8 cellular contexts compared by ENCODE assay signal in genomic region chr19:6273701-6274601, GRCh38. TPM values are rescaled to one million over a fixed set of nuclear protein-coding genes. Genes with fewer than 3 reads are reported as not detected.
DNase-seq lines count a peak whose midpoint lies in the region; ATAC-seq, FAIRE-seq and TF ChIP-seq lines count a peak whose summit lies in the region.

No MANE protein-coding gene starts in this region.

- DNase-seq in AG20443 (ENCODE audit: low spot score) (peak; percentile 92), NB4 (ENCODE audit: low read depth) (peak; percentile 84), bronchial epithelial cell (ENCODE audit: low read depth) (peak; percentile 77), stomach (peak; percentile 83)
- DNase-seq in activated CD4-positive, alpha-beta T cell treated with anti-CD3 and anti-CD28 coated beads, Interleukin-2, amount 50 U/mL, for 1 hour: no peak

- WGBS in stomach, 5 donors: 9 to 22% (median 11%) methylated on average over 21 to 30 of the region's 30 CpGs

- TF ChIP-seq EP300 in stomach (IDR thresholded peaks at IDR 0.05): peak; percentile 85

- no peaks in the 10 kb centered on the region for H3K27me3 ChIP-seq in bronchial epithelial cell (ENCODE audit: control insufficient read depth, insufficient read depth, low read length)
- H3K27me3 ChIP-seq in layer of hippocampus (ENCODE audit: control insufficient read depth, insufficient read depth, low read length): no peaks in the 10 kb centered on the region
- H3K27me3 ChIP-seq in stomach: no peaks in the 10 kb centered on the region

- H3K36me3 ChIP-seq in bronchial epithelial cell (ENCODE audit: control insufficient read depth, insufficient read depth, low read length): peaks cover 6% of the 10 kb centered on the region
- peaks cover 16 to 18% (median 17%) of the 10 kb centered on the region in 4 donors for H3K36me3 ChIP-seq in stomach

- H3K4me3 ChIP-seq in NB4 (ENCODE audit: low read depth, low read length) (peak overlapping the region; percentile 32), bronchial epithelial cell (ENCODE audit: low read depth, low read length) (peak overlapping the region; percentile 7), stomach (peak overlapping the region; percentile 11 to 30 (median 20))

- no peak for TF ChIP-seq CTCF in NB4 (IDR thresholded peaks at IDR 0.05; ENCODE audit: low read depth, low read length)
- no peak for TF ChIP-seq CTCF in bronchial epithelial cell (IDR thresholded peaks at IDR 0.05; ENCODE audit: insufficient read depth, low read length, severe bottlenecking)
- no peak for TF ChIP-seq CTCF in stomach (IDR thresholded peaks at IDR 0.05)

- peaks cover 87 to 100% (median 96%) of the 10 kb centered on the region in 4 donors for H3K4me1 ChIP-seq in stomach

- TF ChIP-seq POLR2A in NB4 (IDR thresholded peaks at IDR 0.05; ENCODE audit: extremely low read depth, insufficient read length) (no peak), stomach (IDR thresholded peaks at IDR 0.05) (no peak)

- intact Hi-C loops in stomach (cut with DNase I; ENCODE audit: low total_unique reads): no loop called here

- H3K27ac ChIP-seq in layer of hippocampus (ENCODE audit: low read depth, low read length) (peak overlapping the region; percentile 65), stomach (peak overlapping the region; percentile 75 to 94 (median 91))

- no peaks in the 10 kb centered on the region for H3K9me3 ChIP-seq in stomach

- ATAC-seq in HG03520 (IDR thresholded peaks at IDR 0.05; ENCODE audit: unreplicated experiment) (no peak), GM18517 (IDR thresholded peaks at IDR 0.05; ENCODE audit: unreplicated experiment) (no peak)

- no peak for FAIRE-seq in bronchial epithelial cell (lab: Jason Lieb, UNC)

RNA-seq across cellular contexts. Expression of gene MLLT1, which starts 5.8 kb away (rescaled TPM):
- total RNA-seq in bronchial epithelial cell (2.6 and 2.9 TPM in 2 replicates), stomach (10 to 100 TPM in 3 of 5 donors, 1 to 10 TPM in 2; 3.1 to 30.4 (median 16.7) TPM)
- polyA plus RNA-seq in stomach: 10 to 100 TPM; 21.2 to 33.8 (median 27.4) TPM

RNA-seq across cellular contexts. Expression of gene ACER1, which starts 59.5 kb away (rescaled TPM):
- total RNA-seq in bronchial epithelial cell: not detected in 2 replicates
- total RNA-seq in stomach: 1 to 10 TPM in 1 of 5 donors, not detected in 4; 3.5 TPM
- under 1 TPM in 1 of 3 donors, not detected in 2; 0.08 TPM for polyA plus RNA-seq in stomach
